In the genomic region with DNA sequence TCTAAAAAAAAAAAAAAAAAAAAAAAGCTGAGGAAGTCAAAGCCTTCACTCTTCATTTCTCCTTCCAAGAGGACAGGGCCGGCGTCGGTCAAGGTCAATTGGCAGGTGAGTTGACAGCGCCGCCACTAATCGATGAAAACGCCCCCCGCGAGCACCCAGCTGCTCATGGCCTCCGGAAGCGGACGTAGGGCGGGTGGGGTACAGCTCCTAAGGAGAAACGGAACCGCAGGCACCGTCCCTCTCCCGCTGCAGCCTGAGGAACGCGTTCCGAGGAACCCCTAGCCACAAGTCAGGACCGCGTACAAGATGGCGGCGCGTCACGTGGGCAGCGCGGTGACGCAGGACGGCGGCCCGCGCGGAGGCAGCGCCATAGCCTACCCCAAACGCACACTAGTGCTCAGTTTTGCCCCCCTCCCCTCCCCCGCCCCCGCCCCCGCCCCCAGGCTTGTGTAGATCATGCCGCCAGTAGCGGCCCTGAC, we compare ENCODE assay signal across 8 cellular contexts. TPM values are rescaled to one million over a fixed set of nuclear protein-coding genes. Genes with fewer than 3 reads are reported as not detected.
DNase-seq lines count a peak whose midpoint lies in the region; ATAC-seq and TF ChIP-seq lines count a peak whose summit lies in the region.

ATF1 (plus strand) TSS at position 465 of the 479 bp plus-strand sequence. CDS start 16,045 bp downstream, outside the sequence.

- H3K27me3 ChIP-seq in Caco-2 (replicated peaks; ENCODE audit: control insufficient read depth, insufficient read depth, low read length): no peaks in the 10 kb centered on the region
- no peaks in the 10 kb centered on the region for H3K27me3 ChIP-seq in HUES48 (ENCODE audit: control insufficient read depth, insufficient read depth, low read length)
- H3K27me3 ChIP-seq in OCI-LY3 (ENCODE audit: low read depth, low read length): no peaks in the 10 kb centered on the region

- peak within 1 kb of the TSS; percentile 83 for H3K4me3 Mint-ChIP-seq in Caco-2 (ENCODE audit: unreplicated experiment)

- peak; percentile 72 for ATAC-seq in GM21367 (IDR thresholded peaks at IDR 0.05; ENCODE audit: unreplicated experiment)
- ATAC-seq in mucosa of descending colon: peak; percentile 89

- no peaks in the 10 kb centered on the region for H3K36me3 ChIP-seq in Caco-2 (ENCODE audit: control insufficient read depth, insufficient read depth, low read length)
- no peaks in the 10 kb centered on the region for H3K36me3 ChIP-seq in HUES48 (ENCODE audit: control insufficient read depth, insufficient read depth, low read length)
- peaks cover 7% of the 10 kb centered on the region for H3K36me3 ChIP-seq in OCI-LY3 (replicated peaks; ENCODE audit: low read depth, low read length)
- H3K36me3 ChIP-seq in mucosa of descending colon (ENCODE audit: low read depth): no peaks in the 10 kb centered on the region

- H4K20me1 ChIP-seq in OCI-LY3 (ENCODE audit: insufficient read depth, low read length): peaks cover 9% of the 10 kb centered on the region

- H3K27me3 Mint-ChIP-seq in Caco-2 (ENCODE audit: insufficient read depth, unreplicated experiment): no peaks in the 10 kb centered on the region

- no TSS peak for BruUV-seq in Caco-2 (replicated peaks; lab: Mats Ljungman, UMichigan)

- peaks cover 26% of the 10 kb centered on the region for H3K4me1 Mint-ChIP-seq in Caco-2 (ENCODE audit: low read depth, unreplicated experiment)

- H3K79me2 ChIP-seq in OCI-LY3 (ENCODE audit: low read length): peaks cover 61% of the 10 kb centered on the region

- POLR2A ChIA-PET in Caco-2 (lab: Charles Lee): interaction anchor here (0.6 to 2.6 kb wide), 7 partner anchors 16 to 807 kb away, joined by 3 to 11 read pairs (median 4); partner anchors contain the start of genes POU6F1 and SLC11A2

- no peaks in the 10 kb centered on the region for H3K9me3 Mint-ChIP-seq in Caco-2 (ENCODE audit: unreplicated experiment)

- H3K36me3 Mint-ChIP-seq in Caco-2 (ENCODE audit: insufficient read depth, unreplicated experiment): peaks cover 34% of the 10 kb centered on the region

- H3K4me2 ChIP-seq in OCI-LY3 (ENCODE audit: low read length): peak within 1 kb of the TSS; percentile 95

- peak within 1 kb of the TSS; percentile 75 for H3K4me3 ChIP-seq in Caco-2 (ENCODE audit: low read depth, low read length)
- H3K4me3 ChIP-seq in HUES48 (ENCODE audit: low read depth, low read length): peak within 1 kb of the TSS; percentile 80
- peak within 1 kb of the TSS; percentile 91 for H3K4me3 ChIP-seq in OCI-LY3 (ENCODE audit: low read length)
- H3K4me3 ChIP-seq in epithelial cell of esophagus (ENCODE audit: low read length): peak within 1 kb of the TSS; percentile 90
- peak within 1 kb of the TSS; percentile 95 for H3K4me3 ChIP-seq in mucosa of descending colon

- CTCF ChIA-PET in Caco-2 (lab: Charles Lee): interaction anchor here (1.1 to 2.5 kb wide), 5 partner anchors 13 to 263 kb away, joined by 8 to 31 read pairs (median 19); partner anchors contain the start of gene SLC11A2

- peak; percentile 94 to 95 for DNase-seq in Caco-2
- peak; percentile 84 for DNase-seq in activated T-cell treated with anti-CD3 and anti-CD28 coated beads for 24 hours (ENCODE audit: low read depth)
- DNase-seq in epithelial cell of esophagus (ENCODE audit: low read depth): peak; percentile 91
- peak; percentile 93 to 95 (median 94) for DNase-seq in mucosa of descending colon
- peak; percentile 68 to 80 for DNase-seq in stimulated activated CD8-positive, alpha-beta memory T cell treated with anti-CD3 and anti-CD28 coated beads, Interleukin-4, amount 100 ng/mL, for 1 hour (ENCODE audit: low read depth in 2 of 2, low spot score in 1 of 2)

- peak within 1 kb of the TSS; percentile 86 for H2AFZ ChIP-seq in OCI-LY3 (ENCODE audit: low read depth, low read length)

- H3K27ac Mint-ChIP-seq in Caco-2 (ENCODE audit: unreplicated experiment): peak within 1 kb of the TSS; percentile 95

- H3K9ac ChIP-seq in HUES48 (ENCODE audit: low read depth, low read length) (peak within 1 kb of the TSS; percentile 91), OCI-LY3 (ENCODE audit: low read length) (peak within 1 kb of the TSS; percentile 96)

- H3K9me3 ChIP-seq in Caco-2 (no peaks in the 10 kb centered on the region), HUES48 (ENCODE audit: control insufficient read depth, insufficient read depth, low read length) (no peaks in the 10 kb centered on the region), OCI-LY3 (ENCODE audit: insufficient read depth, low read length) (no peaks in the 10 kb centered on the region), mucosa of descending colon (no peaks in the 10 kb centered on the region)

- intact Hi-C loops in Caco-2 (cut with micrococcal nuclease; ENCODE audit: unreplicated experiment): no loop called here
- intact Hi-C loops in mucosa of descending colon (cut with DNase I, micrococcal nuclease): no loop called here

- H3K4me1 ChIP-seq in Caco-2 (peaks cover 21% of the 10 kb centered on the region), HUES48 (ENCODE audit: control insufficient read depth, insufficient read depth, low read length) (peaks cover 13% of the 10 kb centered on the region), OCI-LY3 (ENCODE audit: low read length) (peaks cover 16% of the 10 kb centered on the region), mucosa of descending colon (ENCODE audit: low read depth) (peaks cover 22% of the 10 kb centered on the region)

- no peak for TF ChIP-seq CTCF in Caco-2 (IDR thresholded peaks at IDR 0.05; ENCODE audit: insufficient read depth in 1 of 2, low read depth in 1 of 2, low read length in 1 of 2, severe bottlenecking in 1 of 2, unreplicated experiment in 1 of 2)
- TF ChIP-seq CTCF in OCI-LY3 (IDR thresholded peaks at IDR 0.05; ENCODE audit: low read depth, low read length): no peak
- no peak for TF ChIP-seq CTCF in epithelial cell of esophagus (IDR thresholded peaks at IDR 0.05; ENCODE audit: insufficient read depth, low read depth, low read length, missing control alignments)
- TF ChIP-seq CTCF in mucosa of descending colon (IDR thresholded peaks at IDR 0.05): no peak

- H3K27ac ChIP-seq in HUES48 (ENCODE audit: low read depth, low read length): peak within 1 kb of the TSS; percentile 100
- H3K27ac ChIP-seq in OCI-LY3 (ENCODE audit: low read length): peak within 1 kb of the TSS; percentile 92

RNA-seq across cellular contexts. Expression of gene ATF1, which starts in this region (rescaled TPM):
- total RNA-seq in Caco-2 (2022): 47.0 and 54.4 TPM in 2 replicates
- 10 to 100 TPM; 39.1 to 43.0 (median 41.7) TPM for total RNA-seq in mucosa of descending colon

Comparison
In these comparisons a context has a peak if more than half of its experiments do, and no peak if none do; other contexts are left out.
1. Peak in every context shown above with its lines: DNase-seq, ATAC-seq, H3K4me3 ChIP-seq and H3K27ac ChIP-seq.